4 cellular contexts compared by ENCODE assay signal in genomic region chr3:69936266-69936665, GRCh38.
"Had no signal": no experiment of that assay in that cellular context is flagged by ENCODE, and none has a peak within 500 bp of the region (broad histone marks: within the 10 kb centered on the region; RNA-seq: fewer than 3 reads in every experiment).

No MANE protein-coding gene starts in this region.

- ATAC-seq: GM23338, K562 had no signal

- DNase-seq: H9, HCEC 1CT had no signal

- H2AFZ ChIP-seq: GM23338 had no signal

- H3K4me2 ChIP-seq: GM23338 had no signal

- H3K4me3 ChIP-seq: GM23338, K562 had no signal
